Comparison of ENCODE assay signal across 8 cellular contexts in the genomic region with DNA sequence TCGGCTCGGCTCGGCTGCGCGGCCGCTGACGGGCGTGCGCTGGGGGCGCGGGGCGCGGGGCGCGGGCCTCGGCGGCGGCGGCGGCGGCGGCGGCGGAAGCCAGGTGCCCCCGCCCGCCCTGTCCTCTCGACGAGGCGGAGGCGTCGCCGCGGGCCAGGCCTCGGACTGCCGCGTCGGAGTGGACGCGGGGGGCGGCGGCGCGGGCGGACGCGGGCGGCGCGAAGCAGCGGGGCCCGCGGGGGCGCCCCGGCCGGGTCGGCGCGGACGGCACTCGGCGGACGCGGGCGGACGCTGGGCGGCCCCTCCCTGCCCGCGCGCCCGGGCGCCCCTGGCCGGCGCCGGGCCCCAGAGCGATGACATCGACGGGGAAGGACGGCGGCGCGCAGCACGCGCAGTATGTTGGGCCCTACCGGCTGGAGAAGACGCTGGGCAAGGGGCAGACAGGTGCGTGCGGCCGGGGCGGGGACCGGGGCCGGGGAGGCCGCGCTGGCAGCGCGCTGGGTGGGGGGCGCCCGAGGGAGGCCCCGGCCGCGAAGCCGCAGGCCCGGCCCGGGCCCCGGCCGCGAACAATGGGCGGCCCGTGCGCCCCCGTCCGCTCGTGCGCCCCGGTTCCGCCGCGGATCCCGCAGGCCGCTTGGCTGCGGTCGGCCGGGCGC. TPM values are rescaled to one million over a fixed set of nuclear protein-coding genes. Genes with fewer than 3 reads are reported as not detected.
DNase-seq lines count a peak whose midpoint lies in the region; ATAC-seq and TF ChIP-seq lines count a peak whose summit lies in the region.

A gene (plus strand): TSS at position 3 of the 656 bp plus-strand sequence. CDS start 351 bp downstream, at position 354.

- no CpG with 5 or more reads among the region's 123 CpGs for WGBS in esophagus squamous epithelium, 2 donors
- WGBS in prostate gland = 4% methylated on average over 23 of the region's 123 CpGs

- no peaks in the 10 kb centered on the region for H3K36me3 ChIP-seq in PC-9 (ENCODE audit: low read depth)
- no peaks in the 10 kb centered on the region for H3K36me3 ChIP-seq in esophagus squamous epithelium
- H3K36me3 ChIP-seq in prostate gland = no peaks in the 10 kb centered on the region

- H3K27ac ChIP-seq in PC-9 (no peak within 1 kb of the TSS), esophagus squamous epithelium (peak within 1 kb of the TSS in 3 of 4 donors; percentile 45 to 78 (median 64)), prostate gland (no peak within 1 kb of the TSS)

- no peaks in the 10 kb centered on the region for H4K20me1 ChIP-seq in PC-9 (ENCODE audit: insufficient read depth)

- H3K4me1 ChIP-seq in PC-9 (replicated peaks; ENCODE audit: insufficient read depth) = no peaks in the 10 kb centered on the region
- H3K4me1 ChIP-seq in esophagus squamous epithelium = peaks cover 12 to 20% (median 17%) of the 10 kb centered on the region in 3 donors
- no peaks in the 10 kb centered on the region for H3K4me1 ChIP-seq in prostate gland (replicated peaks)

- no peaks in the 10 kb centered on the region for H3F3A ChIP-seq in PC-9 (ENCODE audit: insufficient read depth, low read depth)

- no peak for TF ChIP-seq POLR2A in esophagus squamous epithelium (IDR thresholded peaks at IDR 0.05)
- no peak for TF ChIP-seq POLR2A in prostate gland (IDR thresholded peaks at IDR 0.05)
- no peak for TF ChIP-seq POLR2A in GM18505 (IDR thresholded peaks at IDR 0.05; ENCODE audit: borderline replicate concordance, extremely low read depth, insufficient read depth, insufficient read length)

- H3K9me3 ChIP-seq in PC-9 (ENCODE audit: insufficient read depth, low read depth) (no peaks in the 10 kb centered on the region), esophagus squamous epithelium (no peaks in the 10 kb centered on the region), prostate gland (no peaks in the 10 kb centered on the region)

- CTCF ChIA-PET in PC-9 (lab: Charles Lee) = no interaction called here

- no peaks in the 10 kb centered on the region for H3K9me2 ChIP-seq in PC-9 (ENCODE audit: insufficient read depth)

- ATAC-seq in GM18505 (IDR thresholded peaks at IDR 0.05; ENCODE audit: unreplicated experiment) = no peak
- no peak for ATAC-seq in GM21825 (IDR thresholded peaks at IDR 0.05; ENCODE audit: unreplicated experiment)

- H3K4me2 ChIP-seq in PC-9 = peak within 1 kb of the TSS; percentile 60

- DNase-seq in PC-9 (no peak), esophagus squamous epithelium (lab: John Stamatoyannopoulos, UW) (no peak), prostate gland (ENCODE audit: low spot score) (no peak), NCI-H2029 treated with DMSO at 0.1 percent for 48 hours (lab: John Stamatoyannopoulos, UW) (no peak), SW480 (ENCODE audit: low spot score) (no peak)

- TF ChIP-seq CTCF in PC-9 (conservative IDR thresholded peaks at IDR 0.05) (no peak), esophagus squamous epithelium (IDR thresholded peaks at IDR 0.05) (no peak), prostate gland (IDR thresholded peaks at IDR 0.05) (no peak)

- no peak within 1 kb of the TSS for H2AFZ ChIP-seq in PC-9

- H3K27me3 ChIP-seq in PC-9 (ENCODE audit: insufficient read depth, low read depth) (no peaks in the 10 kb centered on the region), esophagus squamous epithelium (peaks cover 4 to 66% (median 14%) of the 10 kb centered on the region in 4 donors), prostate gland (replicated peaks; ENCODE audit: insufficient read depth) (peaks cover 6% of the 10 kb centered on the region)

- no TSS peak for BruUV-seq in PC-9 (replicated peaks; lab: Mats Ljungman, UMichigan)

- POLR2A ChIA-PET in PC-9 (lab: Charles Lee; ENCODE audit: unreplicated experiment) = no interaction called here

- no peaks in the 10 kb centered on the region for H3K79me2 ChIP-seq in PC-9 (ENCODE audit: low read depth)

- H3K4me3 ChIP-seq in GM08714 (ENCODE audit: low read length) = peak within 1 kb of the TSS; percentile 26; the same call in 1 of the 2 replicates
- H3K4me3 ChIP-seq in PC-9 = peak within 1 kb of the TSS; percentile 26; the same call in 1 of the 2 replicates
- peak within 1 kb of the TSS; percentile 30 to 74 (median 46) for H3K4me3 ChIP-seq in esophagus squamous epithelium
- H3K4me3 ChIP-seq in prostate gland = peak within 1 kb of the TSS; percentile 26 to 44

- intact Hi-C loops in PC-9 (cut with micrococcal nuclease; ENCODE audit: unreplicated experiment) (loop anchor here (5.0 kb wide), 3 partner anchors 53 to 188 kb away; a partner anchor contains a TSS), esophagus squamous epithelium (cut with DNase I) (no loop called here), prostate gland (cut with DNase I) (loop anchor here (10.0 kb wide), 1 partner anchor 75 kb away; no protein-coding TSS in a partner anchor)

RNA-seq across cellular contexts. Expression of the gene that starts here (rescaled TPM):
- total RNA-seq in PC-9 (2021) (2.7 and 2.9 TPM in 2 replicates), esophagus squamous epithelium (1 to 10 TPM in 1 of 4 donors, under 1 TPM in 2, not detected in 1; 0.23 to 1.3 (median 0.35) TPM), prostate gland (10 to 100 TPM in 1 of 2 donors, under 1 TPM in 1; 0.96 to 29.7 TPM)

Comparison
In these comparisons a context has a peak if more than half of its experiments do, and no peak if none do; other contexts are left out.
1. H3K27ac ChIP-seq: peak in esophagus squamous epithelium (3 of 4); none in PC-9 (single experiment) and prostate gland (0 of 2).
2. Peak in every context shown above with its lines, with median percentiles within 50 percentile points of each other: H3K4me3 ChIP-seq.